Comparison of ENCODE assay signal across 11 cellular contexts in the genomic region with DNA sequence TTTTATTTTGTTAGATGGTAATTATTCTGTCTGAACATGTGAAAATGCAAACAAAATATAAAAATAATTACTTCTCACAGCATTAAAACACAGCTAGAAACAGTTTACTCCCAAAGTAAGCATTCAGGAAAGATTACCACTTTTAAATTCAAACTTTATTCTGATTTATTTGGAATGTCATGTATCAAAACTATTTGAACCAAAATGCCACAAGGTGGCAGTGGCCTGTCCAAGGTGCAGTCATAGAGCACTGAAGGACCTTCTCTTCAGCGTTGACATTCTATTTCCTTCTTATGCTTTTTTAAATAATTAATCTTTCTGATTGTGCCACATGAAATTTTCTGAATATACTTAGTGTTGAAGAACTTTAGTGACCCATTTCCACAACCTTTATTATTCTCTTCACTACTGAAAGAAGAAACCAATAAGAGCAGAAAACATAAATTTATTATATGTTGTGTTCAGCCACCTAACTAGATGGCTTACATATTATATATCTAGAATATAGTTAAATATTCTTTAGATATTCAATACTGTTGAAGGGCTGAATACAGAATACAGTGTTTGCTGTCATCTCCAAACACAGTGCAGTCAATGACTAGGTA.
DNase-seq lines count a peak whose midpoint lies in the region; ATAC-seq, FAIRE-seq and TF ChIP-seq lines count a peak whose summit lies in the region.
"Had no signal": no experiment of that assay in that cellular context is flagged by ENCODE, and none has a peak within 500 bp of the region (broad histone marks: within the 10 kb centered on the region; RNA-seq: fewer than 3 reads in every experiment).

No MANE protein-coding gene starts in this region.

- no peaks in the 10 kb centered on the region for H3K27me3 Mint-ChIP-seq in activated naive CD8-positive, alpha-beta T cell treated with anti-CD3 and anti-CD28 coated beads, Interleukin-2, amount 50 U/mL, for 24 hours
- H3K27me3 Mint-ChIP-seq: activated naive CD8-positive, alpha-beta T cell had no signal

- no peaks in the 10 kb centered on the region for H4K20me1 ChIP-seq in KMS-11 (ENCODE audit: insufficient read depth)

- H3K4me3 ChIP-seq in KMS-11 (IDR thresholded peaks at IDR 0.05; ENCODE audit: insufficient read depth, low read depth, low read length) (no peak overlapping the region), brain microvascular endothelial cell (ENCODE audit: low read depth, low read length) (no peak overlapping the region), mucosa of descending colon (no peak overlapping the region), suprapubic skin (no peak overlapping the region)

- intact Hi-C loops in mucosa of descending colon (cut with DNase I, micrococcal nuclease): no loop called here

- H2AFZ ChIP-seq in KMS-11 (ENCODE audit: low read depth): no peak overlapping the region

- no peak overlapping the region for H3K4me2 ChIP-seq in KMS-11

- no peaks in the 10 kb centered on the region for H3K79me2 ChIP-seq in KMS-11 (ENCODE audit: insufficient read depth, low read depth)

- ATAC-seq in mucosa of descending colon: peak; percentile 49
- ATAC-seq in activated naive CD8-positive, alpha-beta T cell treated with anti-CD3 and anti-CD28 coated beads, Interleukin-2, amount 50 U/mL, for 24 hours: no peak

- H3K9me3 ChIP-seq in mucosa of descending colon (peaks cover 9% of the 10 kb centered on the region), suprapubic skin (peaks cover 4% of the 10 kb centered on the region)

- 48% methylated on average over 1 of the region's 1 CpG for WGBS in suprapubic skin

- TF ChIP-seq CTCF in KMS-11 (conservative IDR thresholded peaks at IDR 0.05; ENCODE audit: low read depth, low read length) (peak; percentile 40; the same call in 1 of the 2 replicates), brain microvascular endothelial cell (IDR thresholded peaks at IDR 0.05; ENCODE audit: low read depth, low read length, missing control alignments) (peak; percentile 54), mucosa of descending colon (IDR thresholded peaks at IDR 0.05) (no peak), suprapubic skin (IDR thresholded peaks at IDR 0.05) (no peak)

- no peak overlapping the region for H3K9ac ChIP-seq in KMS-11

- no peaks in the 10 kb centered on the region for H3K36me3 Mint-ChIP-seq in activated naive CD8-positive, alpha-beta T cell treated with anti-CD3 and anti-CD28 coated beads, Interleukin-2, amount 50 U/mL, for 24 hours (ENCODE audit: low read depth)

- in situ Hi-C loops in brain microvascular endothelial cell (cut with HindIII; ENCODE audit: low pct_ligation_motif_present, low sequenced_read_pairs): no loop called here

- H3K27ac ChIP-seq in KMS-11: no peak overlapping the region
- H3K27ac ChIP-seq in brain microvascular endothelial cell: no peak overlapping the region
- no peak overlapping the region for H3K27ac ChIP-seq in suprapubic skin

- FAIRE-seq in G401.6 (lab: Jason Lieb, UNC): peak; percentile 81

- TF ChIP-seq EP300 in suprapubic skin (IDR thresholded peaks at IDR 0.05): no peak

- H3K9me3 Mint-ChIP-seq in activated naive CD8-positive, alpha-beta T cell treated with anti-CD3 and anti-CD28 coated beads, Interleukin-2, amount 50 U/mL, for 24 hours: peaks cover 12% of the 10 kb centered on the region

- no peaks in the 10 kb centered on the region for H3K27me3 ChIP-seq in KMS-11 (ENCODE audit: insufficient read depth, low read depth)
- no peaks in the 10 kb centered on the region for H3K27me3 ChIP-seq in brain microvascular endothelial cell (replicated peaks)
- no peaks in the 10 kb centered on the region for H3K27me3 ChIP-seq in suprapubic skin

- H3K27ac Mint-ChIP-seq in activated naive CD8-positive, alpha-beta T cell treated with anti-CD3 and anti-CD28 coated beads, Interleukin-2, amount 50 U/mL, for 24 hours: no peak overlapping the region
- H3K27ac Mint-ChIP-seq: activated naive CD8-positive, alpha-beta T cell had no signal

- peaks cover 1% of the 10 kb centered on the region for H3K4me1 Mint-ChIP-seq in activated naive CD8-positive, alpha-beta T cell treated with anti-CD3 and anti-CD28 coated beads, Interleukin-2, amount 50 U/mL, for 24 hours

- H3K36me3 ChIP-seq in KMS-11 (ENCODE audit: insufficient read depth): no peaks in the 10 kb centered on the region
- H3K36me3 ChIP-seq in brain microvascular endothelial cell (replicated peaks): no peaks in the 10 kb centered on the region
- H3K36me3 ChIP-seq in mucosa of descending colon (ENCODE audit: low read depth): no peaks in the 10 kb centered on the region
- H3K36me3 ChIP-seq in suprapubic skin: no peaks in the 10 kb centered on the region

- DNase-seq in brain microvascular endothelial cell (no peak), mucosa of descending colon (peak in 1 of 3 donors; percentile 40), C1 segment of cervical spinal cord (lab: John Stamatoyannopoulos, UW) (no peak), iPS-NIHi11 (ENCODE audit: low spot score) (no peak), suprapubic skin (ENCODE audit: low spot score in 2 of 2) (no peak)
- DNase-seq in activated naive CD8-positive, alpha-beta T cell treated with anti-CD3 and anti-CD28 coated beads, Interleukin-2, amount 50 U/mL, for 24 hours: no peak
- DNase-seq: NCI-H1694 treated with DMSO at 0.1 percent for 48 hours, posterior cingulate gyrus had no signal

- H3K4me1 ChIP-seq in KMS-11 (ENCODE audit: low read depth, poor library complexity, severe bottlenecking) (no peaks in the 10 kb centered on the region), mucosa of descending colon (ENCODE audit: low read depth) (no peaks in the 10 kb centered on the region), suprapubic skin (no peaks in the 10 kb centered on the region)

- no peak overlapping the region for H3K4me3 Mint-ChIP-seq in activated naive CD8-positive, alpha-beta T cell treated with anti-CD3 and anti-CD28 coated beads, Interleukin-2, amount 50 U/mL, for 24 hours
- H3K4me3 Mint-ChIP-seq: activated naive CD8-positive, alpha-beta T cell had no signal

- no peak for TF ChIP-seq POLR2A in suprapubic skin (IDR thresholded peaks at IDR 0.05)

Comparison
In these comparisons a context has a peak if more than half of its experiments do, and no peak if none do; other contexts are left out.
1. CTCF ChIP-seq: peak in KMS-11 (single experiment) and brain microvascular endothelial cell (single experiment); none in mucosa of descending colon (single experiment) and suprapubic skin (0 of 2).